In the genomic region with DNA sequence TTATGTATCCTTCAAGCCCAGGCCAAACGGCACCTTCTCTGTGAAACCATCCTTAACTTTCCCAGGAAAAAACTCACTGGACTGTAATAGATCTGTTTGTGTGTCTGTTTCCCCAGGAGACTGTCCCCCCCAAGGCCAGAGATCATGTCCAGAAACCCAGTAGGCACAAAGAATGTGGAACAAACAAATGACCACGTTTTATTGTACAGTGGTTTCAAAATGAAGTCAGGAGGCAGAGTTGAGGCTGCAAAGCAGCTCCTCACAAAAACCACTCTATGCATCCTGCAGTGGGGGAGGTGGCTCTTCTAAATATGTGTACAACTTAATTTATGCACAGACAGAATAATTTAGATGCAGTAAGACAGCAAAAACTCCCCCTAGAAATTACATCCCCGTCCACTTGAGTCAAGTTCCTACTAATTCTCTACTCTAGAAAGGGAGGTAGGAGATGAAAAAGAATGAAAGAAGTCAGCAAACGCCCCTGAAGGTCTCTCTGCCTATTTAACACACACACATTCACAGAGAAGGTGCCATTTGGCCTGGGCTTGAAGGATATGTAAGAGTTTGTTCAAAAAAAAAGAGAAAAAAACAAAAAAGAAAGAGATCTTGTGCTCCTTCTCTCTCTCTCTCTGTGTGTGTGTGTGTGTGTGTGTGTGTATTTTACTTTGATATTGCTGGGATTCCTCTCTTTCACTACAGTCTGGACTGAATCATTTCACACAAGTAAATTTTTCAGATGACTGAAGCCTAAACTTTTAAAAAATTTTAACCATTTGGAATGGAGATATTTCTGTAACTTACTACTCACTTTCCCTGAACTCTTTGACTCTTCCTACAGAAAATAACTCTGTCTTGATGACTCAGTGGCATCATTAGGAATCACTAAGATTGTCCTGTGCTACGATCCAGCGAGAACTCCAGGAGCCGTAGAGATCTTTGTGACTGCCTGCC, we compare ENCODE assay signal across 8 cellular contexts. TPM values are rescaled to one million over a fixed set of nuclear protein-coding genes. Genes with fewer than 3 reads are reported as not detected.
DNase-seq lines count a peak whose midpoint lies in the region; ATAC-seq, FAIRE-seq and TF ChIP-seq lines count a peak whose summit lies in the region.
"Had no signal": no experiment of that assay in that cellular context is flagged by ENCODE, and none has a peak within 500 bp of the region (broad histone marks: within the 10 kb centered on the region; RNA-seq: fewer than 3 reads in every experiment).

No MANE protein-coding gene starts in this region.

- H3K4me3 ChIP-seq in small intestine (ENCODE audit: low read depth in 1 of 2, low read length in 2 of 2) (no peak overlapping the region), upper lobe of left lung (no peak overlapping the region)

- 68 to 76% (median 69%) methylated on average over 7 of the region's 7 CpGs for WGBS in small intestine, 3 donors
- WGBS in upper lobe of left lung, 2 donors: 75 to 80% methylated on average over 7 of the region's 7 CpGs

- peaks cover 21 to 55% of the 10 kb centered on the region in 2 donors for H3K36me3 Mint-ChIP-seq in activated naive CD4-positive, alpha-beta T cell treated with anti-CD3 and anti-CD28 coated beads, Interleukin-2, amount 50 U/mL, for 72 hours

- H3K9me3 ChIP-seq in small intestine (ENCODE audit: control insufficient read depth, low read depth): no peaks in the 10 kb centered on the region
- no peaks in the 10 kb centered on the region for H3K9me3 ChIP-seq in upper lobe of left lung

- TF ChIP-seq POLR2A in upper lobe of left lung (IDR thresholded peaks at IDR 0.05): no peak

- H3K27ac ChIP-seq in small intestine (ENCODE audit: low read depth in 1 of 2, low read length in 1 of 2): peak overlapping the region in 1 of 2 donors; percentile 51
- peak overlapping the region in 1 of 4 donors; percentile 9 for H3K27ac ChIP-seq in upper lobe of left lung
- H3K27ac ChIP-seq: HL-60 had no signal

- peak overlapping the region; percentile 90 to 91 for H3K27ac Mint-ChIP-seq in activated naive CD4-positive, alpha-beta T cell treated with anti-CD3 and anti-CD28 coated beads, Interleukin-2, amount 50 U/mL, for 72 hours

- ATAC-seq in GM19025 (IDR thresholded peaks at IDR 0.05; ENCODE audit: low read depth, unreplicated experiment): peak; percentile 59
- ATAC-seq in HG02885 (IDR thresholded peaks at IDR 0.05; ENCODE audit: poor library complexity, unreplicated experiment): peak; percentile 70
- peak; percentile 65 to 76 for ATAC-seq in activated naive CD4-positive, alpha-beta T cell treated with anti-CD3 and anti-CD28 coated beads, Interleukin-2, amount 50 U/mL, for 72 hours
- ATAC-seq in upper lobe of left lung (ENCODE audit: low FRiP score in 2 of 2): no peak

- FAIRE-seq in small intestine (lab: Jason Lieb, UNC): no peak

- H3K36me3 ChIP-seq in small intestine (ENCODE audit: control insufficient read depth in 2 of 2, insufficient read depth in 2 of 2, low read length in 2 of 2) (no peaks in the 10 kb centered on the region), upper lobe of left lung (no peaks in the 10 kb centered on the region)

- no peak for DNase-seq in activated naive CD4-positive, alpha-beta T cell treated with anti-CD3 and anti-CD28 coated beads, Interleukin-2, amount 50 U/mL, for 72 hours (ENCODE audit: low spot score in 2 of 2)
- DNase-seq in small intestine (peak; percentile 27), upper lobe of left lung (no peak), inferior parietal cortex (ENCODE audit: extremely low spot score) (no peak), NCI-H2227 treated with DMSO at 0.1 percent for 48 hours (lab: John Stamatoyannopoulos, UW) (no peak)

- no peak for TF ChIP-seq CTCF in upper lobe of left lung (IDR thresholded peaks at IDR 0.05)

- peaks cover 7 to 10% of the 10 kb centered on the region in 2 donors for H3K4me1 ChIP-seq in small intestine (ENCODE audit: control insufficient read depth in 2 of 2, insufficient read depth in 1 of 2, low read depth in 1 of 2, low read length in 1 of 2)
- peaks cover 0 to 11% (median 0%) of the 10 kb centered on the region in 4 donors for H3K4me1 ChIP-seq in upper lobe of left lung

- H3K27me3 ChIP-seq in small intestine (ENCODE audit: control insufficient read depth in 2 of 2, insufficient read depth in 2 of 2, low read length in 2 of 2) (no peaks in the 10 kb centered on the region), upper lobe of left lung (no peaks in the 10 kb centered on the region)

- TF ChIP-seq EP300 in upper lobe of left lung (IDR thresholded peaks at IDR 0.05): no peak

- no peaks in the 10 kb centered on the region for H3K9me3 Mint-ChIP-seq in activated naive CD4-positive, alpha-beta T cell treated with anti-CD3 and anti-CD28 coated beads, Interleukin-2, amount 50 U/mL, for 72 hours

RNA-seq across cellular contexts. Expression of a gene that starts 19.5 kb away (rescaled TPM):
- 10 to 100 TPM; 56.5 to 83.5 TPM for total RNA-seq in activated naive CD4-positive, alpha-beta T cell treated with anti-CD3 and anti-CD28 coated beads, Interleukin-2, amount 50 U/mL, for 72 hours
- 1 to 10 TPM in 2 of 3 donors, under 1 TPM in 1; 0.89 to 5.4 (median 2.2) TPM for polyA plus RNA-seq in small intestine
- 10 to 100 TPM in 4 of 6 donors, 1 to 10 TPM in 2; 5.9 to 19.9 (median 11.4) TPM for total RNA-seq in upper lobe of left lung

Comparison
In these comparisons a context has a peak if more than half of its experiments do, and no peak if none do; other contexts are left out.
1. ATAC-seq: peak in GM19025 (single experiment), HG02885 (single experiment) and activated naive CD4-positive, alpha-beta T cell treated with anti-CD3 and anti-CD28 coated beads, Interleukin-2, amount 50 U/mL, for 72 hours (2 of 2); none in upper lobe of left lung (0 of 2).